In genomic region chr12:32450363-32450762, GRCh38 we compare ENCODE assay signal across 21 cellular contexts. TPM values are rescaled to one million over a fixed set of nuclear protein-coding genes. Genes with fewer than 3 reads are reported as not detected.
DNase-seq lines count a peak whose midpoint lies in the region; ATAC-seq and TF ChIP-seq lines count a peak whose summit lies in the region.
"Had no signal": no experiment of that assay in that cellular context is flagged by ENCODE, and none has a peak within 500 bp of the region (broad histone marks: within the 10 kb centered on the region; RNA-seq: fewer than 3 reads in every experiment).

No MANE protein-coding gene starts in this region.

- H3K27me3 ChIP-seq in heart left ventricle: no peaks in the 10 kb centered on the region
- no peaks in the 10 kb centered on the region for H3K27me3 ChIP-seq in right cardiac atrium (ENCODE audit: control insufficient read depth, insufficient read depth)
- H3K27me3 ChIP-seq in RWPE2 (ENCODE audit: insufficient read depth, poor library complexity, severe bottlenecking): no peaks in the 10 kb centered on the region
- no peaks in the 10 kb centered on the region for H3K27me3 ChIP-seq in iPS-18a (ENCODE audit: control insufficient read depth, insufficient read depth, low read length)
- H3K27me3 ChIP-seq in subcutaneous abdominal adipose tissue (ENCODE audit: control insufficient read depth in 5 of 5, insufficient read depth in 4 of 5, low read length in 5 of 5): no peaks in the 10 kb centered on the region

- peaks cover 0 to 58% (median 33%) of the 10 kb centered on the region in 12 donors for H3K4me1 ChIP-seq in heart left ventricle
- peaks cover 7% of the 10 kb centered on the region for H3K4me1 ChIP-seq in right cardiac atrium (ENCODE audit: control insufficient read depth, insufficient read depth, low read length)
- peaks cover 62% of the 10 kb centered on the region for H3K4me1 ChIP-seq in RWPE2 (ENCODE audit: insufficient read depth, poor library complexity, severe bottlenecking)
- peaks cover 66% of the 10 kb centered on the region for H3K4me1 ChIP-seq in iPS-18a (ENCODE audit: control insufficient read depth, low read depth, low read length)
- peaks cover 3 to 48% (median 19%) of the 10 kb centered on the region in 5 donors for H3K4me1 ChIP-seq in subcutaneous abdominal adipose tissue (ENCODE audit: control insufficient read depth in 5 of 5, insufficient read depth in 5 of 5, low read length in 5 of 5)
- H3K4me1 ChIP-seq: BE2C had no signal

- ATAC-seq in heart left ventricle: no peak
- no peak for ATAC-seq in right cardiac atrium
- ATAC-seq in RWPE2 (ENCODE audit: low read depth): no peak
- ATAC-seq: GM12878, HepG2 had no signal

- DNase-seq in heart left ventricle (no peak), right cardiac atrium (no peak), RWPE2 (ENCODE audit: low spot score) (no peak), DMS114 treated with DMSO at 0.1 percent for 48 hours (lab: John Stamatoyannopoulos, UW; ENCODE audit: unreplicated experiment) (no peak), NCI-H226 (no peak), NOMO-1 treated with dmso at 0.1 percent for 144 hours (lab: John Stamatoyannopoulos, UW; ENCODE audit: unreplicated experiment) (no peak)
- DNase-seq: BE2C, COR-L47, DMS53, EL, GOT3, KBM-7, NCI-H1105 treated with DMSO at 0.1 percent for 48 hours, NCI-H1694, NCI-H2227 treated with DMSO at 0.1 percent for 48 hours, NCI-H524 had no signal

- H3K27ac ChIP-seq in heart left ventricle (peak overlapping the region in 8 of 12 donors; percentile 15 to 63 (median 25)), right cardiac atrium (ENCODE audit: low read length) (no peak overlapping the region), RWPE2 (ENCODE audit: poor library complexity, severe bottlenecking) (peak overlapping the region; percentile 96), iPS-18a (ENCODE audit: low read length) (peak overlapping the region; percentile 38), subcutaneous abdominal adipose tissue (ENCODE audit: low read depth, low read length) (peak overlapping the region; percentile 59)
- H3K27ac ChIP-seq: SK-N-MC had no signal

- TF ChIP-seq POLR2A in heart left ventricle (IDR thresholded peaks at IDR 0.05): no peak

- 81 to 85% (median 83%) methylated on average over 2 of the region's 2 CpGs for WGBS in heart left ventricle, 4 donors
- 81% methylated on average over 2 of the region's 2 CpGs for WGBS in right cardiac atrium

- H3K4me3 ChIP-seq in heart left ventricle: no peak overlapping the region
- no peak overlapping the region for H3K4me3 ChIP-seq in right cardiac atrium (ENCODE audit: low read length)
- no peak overlapping the region for H3K4me3 ChIP-seq in RWPE2 (ENCODE audit: severe bottlenecking)
- no peak overlapping the region for H3K4me3 ChIP-seq in iPS-18a (ENCODE audit: low read length)
- H3K4me3 ChIP-seq in subcutaneous abdominal adipose tissue (ENCODE audit: low read depth in 1 of 5, low read length in 5 of 5): no peak overlapping the region
- H3K4me3 ChIP-seq: GM12878, SK-N-MC had no signal

- no peak for TF ChIP-seq CTCF in heart left ventricle (IDR thresholded peaks at IDR 0.05)
- TF ChIP-seq CTCF in RWPE2 (IDR thresholded peaks at IDR 0.05; ENCODE audit: poor library complexity, severe bottlenecking): no peak

- intact Hi-C loops in heart left ventricle (cut with DNase I): loop anchor here in 6 of 10 donors (5.0 to 10.0 kb wide), 6 partner anchors 53 to 222 kb away; partner anchors contain the start of gene FGD4 (in 1 of the 6)
- intact Hi-C loops in right cardiac atrium (cut with DNase I): loop anchor here in 2 of 4 donors (10.0 kb wide), 2 partner anchors 86 to 214 kb away; no protein-coding TSS in a partner anchor

- no peaks in the 10 kb centered on the region for H3K36me3 ChIP-seq in heart left ventricle
- H3K36me3 ChIP-seq in RWPE2 (ENCODE audit: low read depth): 0 out of 2 replicates have a peak, but pooled peaks cover 3% of the 10 kb centered on the region
- H3K36me3 ChIP-seq in iPS-18a (ENCODE audit: control insufficient read depth, low read depth, low read length): peaks cover 4% of the 10 kb centered on the region
- no peaks in the 10 kb centered on the region for H3K36me3 ChIP-seq in subcutaneous abdominal adipose tissue (ENCODE audit: control insufficient read depth in 5 of 5, insufficient read depth in 5 of 5, low read length in 5 of 5)
- H3K36me3 ChIP-seq: BE2C had no signal

- no peak overlapping the region for H3K9ac ChIP-seq in iPS-18a (ENCODE audit: low read length)
- no peak overlapping the region for H3K9ac ChIP-seq in subcutaneous abdominal adipose tissue (ENCODE audit: low read length in 5 of 5)

- H3K9me3 ChIP-seq in heart left ventricle (no peaks in the 10 kb centered on the region), right cardiac atrium (ENCODE audit: control insufficient read depth, low read length) (no peaks in the 10 kb centered on the region), RWPE2 (ENCODE audit: severe bottlenecking) (no peaks in the 10 kb centered on the region), iPS-18a (ENCODE audit: control insufficient read depth, low read depth, low read length) (no peaks in the 10 kb centered on the region), subcutaneous abdominal adipose tissue (ENCODE audit: control insufficient read depth in 5 of 5, low read length in 5 of 5) (no peaks in the 10 kb centered on the region)
- H3K9me3 ChIP-seq: BE2C had no signal

RNA-seq across cellular contexts. Expression of gene FGD4, which starts 51.0 kb away (rescaled TPM):
- total RNA-seq in heart left ventricle (10 to 100 TPM in 8 of 9 donors, 1 to 10 TPM in 1; 7.1 to 36.8 (median 28.5) TPM), right cardiac atrium (10 to 100 TPM; 10.6 to 12.5 (median 11.4) TPM)
- polyA plus RNA-seq in heart left ventricle (1 to 10 TPM; 4.5 to 5.1 TPM), right cardiac atrium (3.5 TPM)
